ENCODE assay signal across 15 cellular contexts in genomic region chr16:11004957-11005610, GRCh38.
DNase-seq lines count a peak whose midpoint lies in the region; ATAC-seq and TF ChIP-seq lines count a peak whose summit lies in the region.
"Had no signal": no experiment of that assay in that cellular context is flagged by ENCODE, and none has a peak within 500 bp of the region (broad histone marks: within the 10 kb centered on the region; RNA-seq: fewer than 3 reads in every experiment).

No MANE protein-coding gene starts in this region.

- H3K4me3 Mint-ChIP-seq in activated naive CD8-positive, alpha-beta T cell treated with anti-CD3 and anti-CD28 coated beads, Interleukin-2, amount 10 ng/mL, durations not matched to agents 7 days and 5 days: no peak overlapping the region
- H3K4me3 Mint-ChIP-seq in activated naive CD8-positive, alpha-beta T cell treated with anti-CD3 and anti-CD28 coated beads for 36 hours: no peak overlapping the region
- H3K4me3 Mint-ChIP-seq: B cell had no signal

- no peaks in the 10 kb centered on the region for H3K9me2 ChIP-seq in MM.1S (replicated peaks; ENCODE audit: insufficient read depth, low read length)

- H2AFZ ChIP-seq in MM.1S (ENCODE audit: low read length): no peak overlapping the region

- no peak for ATAC-seq in activated naive CD8-positive, alpha-beta T cell treated with anti-CD3 and anti-CD28 coated beads, Interleukin-2, amount 10 ng/mL, durations not matched to agents 7 days and 5 days (ENCODE audit: low read depth)
- ATAC-seq in gastroesophageal sphincter: peak; percentile 43
- ATAC-seq in HG02763 (IDR thresholded peaks at IDR 0.05; ENCODE audit: unreplicated experiment): no peak
- ATAC-seq in HG03175 (IDR thresholded peaks at IDR 0.05; ENCODE audit: unreplicated experiment): no peak
- ATAC-seq: heart left ventricle had no signal

- TF ChIP-seq CTCF in gastroesophageal sphincter (IDR thresholded peaks at IDR 0.05) (no peak), MM.1S (IDR thresholded peaks at IDR 0.05; ENCODE audit: low read length) (no peak)

- H3F3A ChIP-seq in MM.1S (ENCODE audit: insufficient read depth, low read length): no peaks in the 10 kb centered on the region

- 69 to 80% methylated on average over 2 to 4 of the region's 5 CpGs for WGBS in gastroesophageal sphincter (ENCODE audit: low coverage in 1 of 2), 2 donors

- peak overlapping the region in 3 of 4 donors; percentile 12 to 75 (median 72) for H3K27ac ChIP-seq in gastroesophageal sphincter
- no peak overlapping the region for H3K27ac ChIP-seq in MM.1S (ENCODE audit: low read length)
- H3K27ac ChIP-seq: heart left ventricle, testis had no signal

- H3K4me2 ChIP-seq in MM.1S (ENCODE audit: low read depth, low read length): no peak overlapping the region

- DNase-seq in activated naive CD8-positive, alpha-beta T cell treated with anti-CD3 and anti-CD28 coated beads, Interleukin-2, amount 10 ng/mL, durations not matched to agents 7 days and 5 days: no peak
- DNase-seq in activated naive CD8-positive, alpha-beta T cell treated with anti-CD3 and anti-CD28 coated beads for 36 hours: no peak
- DNase-seq in amniotic stem cell (lab: John Stamatoyannopoulos, UW): peak; percentile 32
- no peak for DNase-seq in MM.1S
- DNase-seq in COR-L47 (lab: John Stamatoyannopoulos, UW): no peak
- DNase-seq: activated effector memory CD4-positive, alpha-beta T cell treated with Interleukin-2 at 50 U/mL for 16 hours; cerebellar nuclear complex; heart left ventricle; NCI-H446; SHP77; testis had no signal

- no peaks in the 10 kb centered on the region for H3K9me3 ChIP-seq in gastroesophageal sphincter
- no peaks in the 10 kb centered on the region for H3K9me3 ChIP-seq in MM.1S (replicated peaks; ENCODE audit: insufficient read depth, low read length)
- H3K9me3 ChIP-seq: heart left ventricle, testis had no signal

- no peak for TF ChIP-seq POLR2A in gastroesophageal sphincter (IDR thresholded peaks at IDR 0.05)

- H3K4me1 ChIP-seq in gastroesophageal sphincter: peaks cover 0 to 14% (median 0%) of the 10 kb centered on the region in 3 donors
- H3K4me1 ChIP-seq in MM.1S (ENCODE audit: low read length): no peaks in the 10 kb centered on the region

- no peak overlapping the region for H3K9ac ChIP-seq in MM.1S (ENCODE audit: low read length)

- H4K20me1 ChIP-seq in MM.1S (ENCODE audit: insufficient read depth, low read length): no peaks in the 10 kb centered on the region

- no peaks in the 10 kb centered on the region for H3K79me2 ChIP-seq in MM.1S (ENCODE audit: low read length)

- peak overlapping the region; percentile 23 for H3K27ac Mint-ChIP-seq in activated naive CD8-positive, alpha-beta T cell treated with anti-CD3 and anti-CD28 coated beads, Interleukin-2, amount 10 ng/mL, durations not matched to agents 7 days and 5 days
- H3K27ac Mint-ChIP-seq in activated naive CD8-positive, alpha-beta T cell treated with anti-CD3 and anti-CD28 coated beads for 36 hours: no peak overlapping the region
- H3K27ac Mint-ChIP-seq: B cell had no signal

- H3K36me3 Mint-ChIP-seq in activated naive CD8-positive, alpha-beta T cell treated with anti-CD3 and anti-CD28 coated beads, Interleukin-2, amount 10 ng/mL, durations not matched to agents 7 days and 5 days: peaks cover 43% of the 10 kb centered on the region
- H3K36me3 Mint-ChIP-seq in activated naive CD8-positive, alpha-beta T cell treated with anti-CD3 and anti-CD28 coated beads for 36 hours: peaks cover 14% of the 10 kb centered on the region

- POLR2A ChIA-PET in activated naive CD8-positive, alpha-beta T cell treated with anti-CD3 and anti-CD28 coated beads, Interleukin-2, amount 10 ng/mL, durations not matched to agents 7 days and 5 days (lab: Charles Lee): interaction anchor here (0.5 kb wide), 1 partner anchor 246 kb away, joined by 3 read pairs; no protein-coding TSS in a partner anchor

- H3K4me1 Mint-ChIP-seq in activated naive CD8-positive, alpha-beta T cell treated with anti-CD3 and anti-CD28 coated beads, Interleukin-2, amount 10 ng/mL, durations not matched to agents 7 days and 5 days: peaks cover 27% of the 10 kb centered on the region
- no peaks in the 10 kb centered on the region for H3K4me1 Mint-ChIP-seq in activated naive CD8-positive, alpha-beta T cell treated with anti-CD3 and anti-CD28 coated beads for 36 hours
- H3K4me1 Mint-ChIP-seq: B cell had no signal

- no peaks in the 10 kb centered on the region for H3K27me3 Mint-ChIP-seq in activated naive CD8-positive, alpha-beta T cell treated with anti-CD3 and anti-CD28 coated beads, Interleukin-2, amount 10 ng/mL, durations not matched to agents 7 days and 5 days
- no peaks in the 10 kb centered on the region for H3K27me3 Mint-ChIP-seq in activated naive CD8-positive, alpha-beta T cell treated with anti-CD3 and anti-CD28 coated beads for 36 hours
- H3K27me3 Mint-ChIP-seq: B cell had no signal

- H3K36me3 ChIP-seq in gastroesophageal sphincter: peaks cover 0 to 46% of the 10 kb centered on the region in 2 donors
- H3K36me3 ChIP-seq in MM.1S (replicated peaks; ENCODE audit: insufficient read depth, low read length): no peaks in the 10 kb centered on the region

- H3K9me3 Mint-ChIP-seq in activated naive CD8-positive, alpha-beta T cell treated with anti-CD3 and anti-CD28 coated beads, Interleukin-2, amount 10 ng/mL, durations not matched to agents 7 days and 5 days: no peaks in the 10 kb centered on the region
- H3K9me3 Mint-ChIP-seq in activated naive CD8-positive, alpha-beta T cell treated with anti-CD3 and anti-CD28 coated beads for 36 hours: no peaks in the 10 kb centered on the region

- TF ChIP-seq EP300 in gastroesophageal sphincter (IDR thresholded peaks at IDR 0.05): no peak

- H3K27me3 ChIP-seq in gastroesophageal sphincter (no peaks in the 10 kb centered on the region), MM.1S (replicated peaks; ENCODE audit: insufficient read depth, low read length) (no peaks in the 10 kb centered on the region)
- H3K27me3 ChIP-seq: heart left ventricle, testis had no signal

- H3K4me3 ChIP-seq in gastroesophageal sphincter (no peak overlapping the region), MM.1S (ENCODE audit: low read length) (no peak overlapping the region)
- H3K4me3 ChIP-seq: heart left ventricle, testis had no signal
